Comparison of ENCODE assay signal across 15 cellular contexts in genomic region chr10:117546020-117546629, GRCh38. TPM values are rescaled to one million over a fixed set of nuclear protein-coding genes. Genes with fewer than 3 reads are reported as not detected.
DNase-seq lines count a peak whose midpoint lies in the region; ATAC-seq and TF ChIP-seq lines count a peak whose summit lies in the region.
"Had no signal": no experiment of that assay in that cellular context is flagged by ENCODE, and none has a peak within 500 bp of the region (broad histone marks: within the 10 kb centered on the region; RNA-seq: fewer than 3 reads in every experiment).

No MANE protein-coding gene starts in this region.

- H3K9me3 ChIP-seq in H9 (ENCODE audit: control insufficient read depth, low read depth, low read length) (no peaks in the 10 kb centered on the region), subcutaneous abdominal adipose tissue (ENCODE audit: control insufficient read depth in 5 of 5, low read length in 5 of 5) (no peaks in the 10 kb centered on the region)

- peak overlapping the region; percentile 65 for H3K4me3 ChIP-seq in choroid plexus epithelial cell (ENCODE audit: low read depth, low read length)
- H3K4me3 ChIP-seq in mesendoderm (ENCODE audit: low read length): no peak overlapping the region
- H3K4me3 ChIP-seq in subcutaneous abdominal adipose tissue (ENCODE audit: low read depth in 1 of 5, low read length in 5 of 5): peak overlapping the region; percentile 38 to 87 (median 75)

- H2AFZ ChIP-seq in H9 (ENCODE audit: low read length): no peak overlapping the region

- no peak overlapping the region for H4K91ac ChIP-seq in H9 (ENCODE audit: insufficient read length, low read depth, low read length)

- H3K9ac ChIP-seq in H9 (ENCODE audit: extremely low read depth, insufficient read length, low read length) (no peak overlapping the region), mesendoderm (ENCODE audit: low read length) (no peak overlapping the region), subcutaneous abdominal adipose tissue (ENCODE audit: low read length in 5 of 5) (peak overlapping the region in 2 of 5 donors; percentile 23 to 71)

- no peak overlapping the region for H2AK5ac ChIP-seq in H9 (ENCODE audit: insufficient read length, low read length)
- no peak overlapping the region for H2AK5ac ChIP-seq in mesendoderm (ENCODE audit: low read length)

- no peak overlapping the region for H3K27ac Mint-ChIP-seq in H9
- H3K27ac Mint-ChIP-seq: activated naive CD8-positive, alpha-beta T cell treated with anti-CD3 and anti-CD28 coated beads, Interleukin-2, amount 50 U/mL, for 24 hours; HFFc6 had no signal

- H2BK20ac ChIP-seq in H9 (ENCODE audit: low read depth, low read length, poor library complexity, severe bottlenecking): no peak overlapping the region

- WGBS in H9 (ENCODE audit: extremely low coverage, insufficient read length, low lambda C conversion rate): no CpG with 5 or more reads among the region's 18 CpGs
- no CpG with 5 or more reads among the region's 18 CpGs for WGBS in mesendoderm (ENCODE audit: extremely low coverage, insufficient coverage, low lambda C conversion rate)

- peak overlapping the region in 1 of 2 experiments; percentile 69; a peak in 4 of 5 replicates for H3K4me3 Mint-ChIP-seq in H9
- H3K4me3 Mint-ChIP-seq: activated naive CD8-positive, alpha-beta T cell treated with anti-CD3 and anti-CD28 coated beads, Interleukin-2, amount 50 U/mL, for 24 hours; HFFc6 had no signal

- no peak overlapping the region for H4K5ac ChIP-seq in H9 (ENCODE audit: insufficient read length, low read depth, low read length)
- no peak overlapping the region for H4K5ac ChIP-seq in mesendoderm (ENCODE audit: low read length)

- H3K14ac ChIP-seq in H9 (ENCODE audit: insufficient read depth, low read length): no peak overlapping the region

- H3K56ac ChIP-seq in H9 (ENCODE audit: insufficient read length, low read depth, low read length): no peak overlapping the region
- no peak overlapping the region for H3K56ac ChIP-seq in mesendoderm (ENCODE audit: low read length)

- H4K20me1 ChIP-seq in H9 (ENCODE audit: control insufficient read depth, insufficient read depth, insufficient read length): no peaks in the 10 kb centered on the region

- TF ChIP-seq CTCF in H9 (conservative IDR thresholded peaks at IDR 0.05) (no peak), choroid plexus epithelial cell (conservative IDR thresholded peaks at IDR 0.05; ENCODE audit: low read depth, low read length) (no peak)

- H3K4me1 ChIP-seq in H9 (ENCODE audit: insufficient read depth, low read length): no peaks in the 10 kb centered on the region
- peaks cover 5% of the 10 kb centered on the region for H3K4me1 ChIP-seq in mesendoderm (ENCODE audit: control insufficient read depth, low read depth, low read length)
- H3K4me1 ChIP-seq in subcutaneous abdominal adipose tissue (ENCODE audit: control insufficient read depth in 5 of 5, insufficient read depth in 5 of 5, low read length in 5 of 5): peaks cover 0 to 53% (median 42%) of the 10 kb centered on the region in 5 donors

- H4K8ac ChIP-seq in H9 (replicated peaks; ENCODE audit: insufficient read length, low read depth, low read length): no peak overlapping the region
- H4K8ac ChIP-seq in mesendoderm (ENCODE audit: low read depth, low read length): no peak overlapping the region

- H3K27me3 ChIP-seq in H9 (ENCODE audit: insufficient read depth, low read length) (peaks cover 87% of the 10 kb centered on the region), mesendoderm (ENCODE audit: insufficient read depth, low read length, poor library complexity) (peaks cover 70% of the 10 kb centered on the region), subcutaneous abdominal adipose tissue (ENCODE audit: control insufficient read depth in 5 of 5, insufficient read depth in 4 of 5, low read length in 5 of 5) (peaks cover 0 to 53% (median 30%) of the 10 kb centered on the region in 5 donors)

- no peaks in the 10 kb centered on the region; a peak in 1 of 7 replicates for H3K36me3 Mint-ChIP-seq in H9 (ENCODE audit: insufficient read depth in 1 of 3, low read depth in 3 of 3)

- peaks cover 1 to 13% of the 10 kb centered on the region in 2 experiments; a peak in 2 of 5 replicates for H3K9me3 Mint-ChIP-seq in H9
- H3K9me3 Mint-ChIP-seq: activated naive CD8-positive, alpha-beta T cell treated with anti-CD3 and anti-CD28 coated beads, Interleukin-2, amount 50 U/mL, for 24 hours; HFFc6 had no signal

- no peaks in the 10 kb centered on the region for H3K36me3 ChIP-seq in mesendoderm (ENCODE audit: control insufficient read depth, insufficient read depth, low read length)
- no peaks in the 10 kb centered on the region for H3K36me3 ChIP-seq in subcutaneous abdominal adipose tissue (ENCODE audit: control insufficient read depth in 5 of 5, insufficient read depth in 5 of 5, low read length in 5 of 5)

- H3K27ac ChIP-seq in H9 (ENCODE audit: insufficient read length, low read depth, low read length): no peak overlapping the region
- no peak overlapping the region for H3K27ac ChIP-seq in mesendoderm (ENCODE audit: low read depth, low read length)
- no peak overlapping the region for H3K27ac ChIP-seq in subcutaneous abdominal adipose tissue (ENCODE audit: low read depth, low read length)
- H3K27ac ChIP-seq: HL-60 had no signal

- H2BK5ac ChIP-seq in H9 (ENCODE audit: insufficient read length, low read length) (no peak overlapping the region), mesendoderm (ENCODE audit: low read length) (no peak overlapping the region)

- no peak overlapping the region for H2BK120ac ChIP-seq in H9 (ENCODE audit: low read depth, low read length, poor library complexity, severe bottlenecking)
- no peak overlapping the region for H2BK120ac ChIP-seq in mesendoderm (ENCODE audit: low read depth, low read length)

- no peak overlapping the region for H3T11ph ChIP-seq in H9 (ENCODE audit: low read length)

- DNase-seq in H9: no peak
- DNase-seq in choroid plexus epithelial cell (ENCODE audit: low read depth): no peak
- DNase-seq in mesendoderm: peak; percentile 10
- no peak for DNase-seq in activated effector memory CD4-positive, alpha-beta T cell treated with anti-CD3 and anti-CD28 coated beads, Interleukin-2, amount 50 U/mL, for 16 hours
- DNase-seq: activated naive CD8-positive, alpha-beta T cell treated with anti-CD3 and anti-CD28 coated beads, Interleukin-2, amount 50 U/mL, for 24 hours; COR-L47; HFFc6; NCI-H187 treated with DMSO at 0.1 percent for 48 hours; NCI-H774; right cardiac atrium; stimulated activated naive CD8-positive, alpha-beta T cell treated with anti-CD3 and anti-CD28 coated beads, Interleukin-15, Interleukin-2, amounts not matched to agents 100 U/mL and 50 U/mL, for 24 hours had no signal

- H2BK12ac ChIP-seq in H9 (ENCODE audit: insufficient read length, low read depth, low read length): no peak overlapping the region

- no peak overlapping the region for H3K18ac ChIP-seq in H9 (ENCODE audit: insufficient read length, low read depth, low read length)
- no peak overlapping the region for H3K18ac ChIP-seq in mesendoderm (ENCODE audit: low read length)

- peaks cover 29 to 62% of the 10 kb centered on the region in 2 experiments for H3K4me1 Mint-ChIP-seq in H9

- H3K79me2 ChIP-seq in H9 (ENCODE audit: insufficient read depth, low read length) (no peaks in the 10 kb centered on the region), mesendoderm (ENCODE audit: control insufficient read depth, insufficient read depth, low read length) (no peaks in the 10 kb centered on the region)

- H3K79me1 ChIP-seq in H9 (ENCODE audit: insufficient read depth, low read depth, low read length, poor library complexity, severe bottlenecking): no peaks in the 10 kb centered on the region
- no peaks in the 10 kb centered on the region for H3K79me1 ChIP-seq in mesendoderm (ENCODE audit: low read length)

- H3K4ac ChIP-seq in H9 (ENCODE audit: low read depth, low read length): no peak overlapping the region
- H3K4ac ChIP-seq in mesendoderm (ENCODE audit: low read depth, low read length): no peak overlapping the region

- H2BK15ac ChIP-seq in H9 (ENCODE audit: low read depth, low read length) (no peak overlapping the region), mesendoderm (replicated peaks; ENCODE audit: low read depth) (no peak overlapping the region)

- no peak for ATAC-seq in GM21737 (IDR thresholded peaks at IDR 0.05; ENCODE audit: unreplicated experiment)
- no peak for ATAC-seq in GM18870 (IDR thresholded peaks at IDR 0.05; ENCODE audit: unreplicated experiment)
- ATAC-seq: activated naive CD8-positive, alpha-beta T cell treated with anti-CD3 and anti-CD28 coated beads, Interleukin-2, amount 50 U/mL, for 24 hours; right cardiac atrium; stimulated activated naive CD8-positive, alpha-beta T cell treated with anti-CD3 and anti-CD28 coated beads, Interleukin-15, Interleukin-2, amounts not matched to agents 100 U/mL and 50 U/mL, for 24 hours had no signal

- no peak overlapping the region for H3K23ac ChIP-seq in H9 (ENCODE audit: insufficient read length, low read depth, low read length)
- H3K23ac ChIP-seq in mesendoderm (ENCODE audit: low read length): no peak overlapping the region

- H3K27me3 Mint-ChIP-seq in H9 (ENCODE audit: low read depth): peaks cover 99% of the 10 kb centered on the region

- peak overlapping the region; percentile 30 for H3K4me2 ChIP-seq in H9 (ENCODE audit: insufficient read depth, insufficient read length, low read length)
- H3K4me2 ChIP-seq in mesendoderm (ENCODE audit: low read length): peak overlapping the region; percentile 12

- peaks cover 8% of the 10 kb centered on the region for H3K23me2 ChIP-seq in H9 (ENCODE audit: insufficient read length, low read depth, low read length, poor library complexity, severe bottlenecking)

RNA-seq across cellular contexts. Expression of gene EMX2, which starts 3.6 kb away (rescaled TPM):
- total RNA-seq in H9 (2021): not detected in 2 replicates
- polyA plus RNA-seq in mesendoderm (2013, experiment 1 of 2): 0.04 TPM
- polyA plus RNA-seq in mesendoderm (2013, experiment 2 of 2): not detected
- total RNA-seq: HFFc6 had no signal
